ENCODE assay signal across 33 cellular contexts in the genomic region with DNA sequence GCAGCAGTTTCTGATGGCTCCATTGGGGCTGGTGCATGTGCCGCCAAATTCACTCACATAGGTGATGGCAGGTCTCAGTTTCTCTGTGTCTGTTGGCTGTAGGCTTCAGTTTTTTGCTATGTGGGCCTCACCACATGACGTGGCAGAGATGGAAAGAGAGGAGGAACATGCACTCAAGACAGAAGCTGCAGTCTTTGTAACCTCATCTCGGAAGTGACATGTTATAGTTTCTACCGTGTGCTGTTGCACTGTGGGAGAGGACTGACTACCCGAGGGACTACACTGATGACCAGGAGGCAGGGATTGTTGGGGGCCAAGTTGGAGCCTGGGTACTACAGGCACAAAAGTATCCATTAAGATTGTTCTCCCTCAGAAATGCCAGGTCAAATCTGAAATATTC. TPM values are rescaled to one million over a fixed set of nuclear protein-coding genes. Genes with fewer than 3 reads are reported as not detected.
"Had no signal": no experiment of that assay in that cellular context is flagged by ENCODE, and none has a peak within 500 bp of the region (broad histone marks: within the 10 kb centered on the region; RNA-seq: fewer than 3 reads in every experiment).

No MANE protein-coding gene starts in this region.

- H3K4me3 Mint-ChIP-seq: activated CD4-positive, alpha-beta memory T cell treated with anti-CD3 and anti-CD28 coated beads, Interleukin-2, amount 10 ng/mL, durations not matched to agents 7 days and 5 days; activated CD4-positive, alpha-beta T cell treated with anti-CD3 and anti-CD28 coated beads for 36 hours; activated CD4-positive, alpha-beta T cell treated with anti-CD3 and anti-CD28 coated beads, Interleukin-2, amount 10 ng/mL, durations not matched to agents 24 days and 14 days; activated naive CD8-positive, alpha-beta T cell; activated T-cell treated with anti-CD3 and anti-CD28 coated beads, Interleukin-2, amount 50 U/mL, for 24 hours; activated T-cell treated with anti-CD3 and anti-CD28 coated beads, Interleukin-2, amount 50 U/mL, for 72 hours had no signal

- H3K9me3 ChIP-seq: colonic mucosa, esophagus squamous epithelium, gastroesophageal sphincter had no signal

- H3K27ac Mint-ChIP-seq: activated CD4-positive, alpha-beta memory T cell treated with anti-CD3 and anti-CD28 coated beads, Interleukin-2, amount 10 ng/mL, durations not matched to agents 7 days and 5 days; activated CD4-positive, alpha-beta T cell treated with anti-CD3 and anti-CD28 coated beads for 36 hours; activated CD4-positive, alpha-beta T cell treated with anti-CD3 and anti-CD28 coated beads, Interleukin-2, amount 10 ng/mL, durations not matched to agents 24 days and 14 days; activated naive CD8-positive, alpha-beta T cell; activated T-cell treated with anti-CD3 and anti-CD28 coated beads, Interleukin-2, amount 50 U/mL, for 24 hours; activated T-cell treated with anti-CD3 and anti-CD28 coated beads, Interleukin-2, amount 50 U/mL, for 72 hours had no signal

- H3K36me3 Mint-ChIP-seq: activated naive CD8-positive, alpha-beta T cell had no signal

- H3K36me3 ChIP-seq: brain microvascular endothelial cell, colonic mucosa, esophagus squamous epithelium, gastroesophageal sphincter had no signal

- H3K4me1 Mint-ChIP-seq: activated CD4-positive, alpha-beta T cell treated with anti-CD3 and anti-CD28 coated beads for 36 hours; activated CD4-positive, alpha-beta T cell treated with anti-CD3 and anti-CD28 coated beads, Interleukin-2, amount 10 ng/mL, durations not matched to agents 24 days and 14 days had no signal

- H3K4me3 ChIP-seq: colonic mucosa, esophagus squamous epithelium, gastroesophageal sphincter had no signal

- H3K9me3 Mint-ChIP-seq: activated CD4-positive, alpha-beta memory T cell treated with anti-CD3 and anti-CD28 coated beads, Interleukin-2, amount 10 ng/mL, durations not matched to agents 7 days and 5 days; activated CD4-positive, alpha-beta T cell treated with anti-CD3 and anti-CD28 coated beads, Interleukin-2, amount 10 ng/mL, durations not matched to agents 24 days and 14 days; activated T-cell treated with anti-CD3 and anti-CD28 coated beads, Interleukin-2, amount 50 U/mL, for 24 hours; activated T-cell treated with anti-CD3 and anti-CD28 coated beads, Interleukin-2, amount 50 U/mL, for 72 hours had no signal

- H3K27me3 ChIP-seq: brain microvascular endothelial cell, colonic mucosa had no signal

- FAIRE-seq: astrocyte, endometrium, endothelial cell of umbilical vein had no signal

- ATAC-seq: activated CD4-positive, alpha-beta T cell treated with anti-CD3 and anti-CD28 coated beads for 36 hours; activated T-cell treated with anti-CD3 and anti-CD28 coated beads, Interleukin-2, amount 50 U/mL, for 72 hours; gastroesophageal sphincter had no signal

- H3K27ac ChIP-seq: brain microvascular endothelial cell, colonic mucosa, epithelial cell of prostate, esophagus squamous epithelium, gastroesophageal sphincter had no signal

- H3K4me1 ChIP-seq: colonic mucosa, esophagus squamous epithelium, gastroesophageal sphincter had no signal

- DNase-seq: activated CD4-positive, alpha-beta memory T cell treated with anti-CD3 and anti-CD28 coated beads, Interleukin-2, amount 10 ng/mL, durations not matched to agents 7 days and 5 days; activated CD4-positive, alpha-beta T cell treated with anti-CD3 and anti-CD28 coated beads for 36 hours; activated CD4-positive, alpha-beta T cell treated with anti-CD3 and anti-CD28 coated beads, Interleukin-2, amount 10 ng/mL, durations not matched to agents 24 days and 14 days; activated CD4-positive, alpha-beta T cell treated with anti-CD3 and anti-CD28 coated beads, Interleukin-2, amount 50 U/mL, for 4 hours; activated CD4-positive, CD25-positive, alpha-beta regulatory T cell; activated CD4-positive, CD25-positive, alpha-beta regulatory T cell treated with anti-CD3 and anti-CD28 coated beads, Interleukin-2, amount 50 U/mL, for 72 hours; activated CD8-positive, alpha-beta memory T cell treated with anti-CD3 and anti-CD28 coated beads, Interleukin-2, amount 50 U/mL, for 48 hours; activated effector memory CD4-positive, alpha-beta T cell treated with Interleukin-2 at 50 U/mL for 16 hours; activated gamma-delta T cell treated with Interleukin-2 at 50 U/mL for 16 hours; activated naive CD4-positive, alpha-beta T cell treated with anti-CD3 and anti-CD28 coated beads, Interleukin-2, amount 50 U/mL, for 16 hours; activated naive CD4-positive, alpha-beta T cell treated with Interleukin-2 at 50 U/mL for 16 hours; activated T-cell treated with anti-CD3 and anti-CD28 coated beads for 4 hours; activated T-cell treated with anti-CD3 and anti-CD28 coated beads, Interleukin-2, amount 50 U/mL, for 24 hours; activated T-cell treated with anti-CD3 and anti-CD28 coated beads, Interleukin-2, amount 50 U/mL, for 72 hours; amniotic stem cell; anterior cingulate cortex; brain microvascular endothelial cell; caudate nucleus; colonic mucosa; effector CD8-positive, alpha-beta T cell; esophagus squamous epithelium; foreskin melanocyte; head of caudate nucleus; T-helper 2 cell had no signal

RNA-seq across cellular contexts. Expression of a gene that starts 9.2 kb away (rescaled TPM):
- total RNA-seq: activated CD4-positive, alpha-beta memory T cell treated with anti-CD3 and anti-CD28 coated beads, Interleukin-2, amount 10 ng/mL, durations not matched to agents 7 days and 5 days; activated CD4-positive, alpha-beta T cell treated with anti-CD3 and anti-CD28 coated beads for 36 hours; activated CD4-positive, alpha-beta T cell treated with anti-CD3 and anti-CD28 coated beads, Interleukin-2, amount 10 ng/mL, durations not matched to agents 24 days and 14 days; activated T-cell treated with anti-CD3 and anti-CD28 coated beads, Interleukin-2, amount 50 U/mL, for 72 hours; T-helper 1 cell treated with Interleukin-12 subunit alpha and Interleukin-12 subunit beta and Interleukin-4 antibody, amounts not matched to agents 30 ng/mL and 1 ng/mL, for 36 hours had no signal

RNA-seq across cellular contexts. Expression of a gene that starts 36.2 kb away (rescaled TPM):
- total RNA-seq: astrocyte, fibroblast of lung, fibroblast of villous mesenchyme had no signal
- polyA plus RNA-seq: fibroblast of lung had no signal
